Comparison of ENCODE assay signal across 8 cellular contexts in the genomic region with DNA sequence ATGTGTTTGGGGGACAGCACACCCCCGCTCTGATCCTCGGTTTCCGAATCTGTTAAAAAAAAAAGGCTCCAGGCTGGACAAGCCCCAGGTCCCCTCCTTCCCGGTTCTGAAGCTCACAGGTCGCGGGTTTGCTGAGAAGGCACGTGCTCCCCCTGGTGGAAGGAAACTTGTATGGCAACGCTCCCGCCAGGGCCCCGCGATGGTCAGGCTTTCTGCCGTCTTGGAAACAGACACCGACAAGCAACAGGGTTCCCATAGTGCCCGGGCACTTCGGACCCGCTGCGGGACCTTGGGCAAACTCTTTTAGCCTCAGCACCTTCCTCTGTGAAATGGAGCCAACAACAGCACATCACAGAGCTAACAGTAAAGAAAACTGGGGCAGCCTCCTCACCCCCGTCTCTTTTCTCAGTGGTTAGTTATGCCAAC.
DNase-seq lines count a peak whose midpoint lies in the region; ATAC-seq and TF ChIP-seq lines count a peak whose summit lies in the region.

No MANE protein-coding gene starts in this region.

- no peak overlapping the region for H3K27ac ChIP-seq in cardiac muscle cell
- no peak overlapping the region for H3K27ac ChIP-seq in prostate gland
- no peak overlapping the region for H3K27ac ChIP-seq in vagina

- no peak overlapping the region for H3K27ac Mint-ChIP-seq in activated naive CD4-positive, alpha-beta T cell treated with anti-CD3 and anti-CD28 coated beads, Interleukin-2, amount 50 U/mL, for 72 hours

- H3K36me3 ChIP-seq in cardiac muscle cell (no peaks in the 10 kb centered on the region), prostate gland (no peaks in the 10 kb centered on the region), vagina (no peaks in the 10 kb centered on the region)

- TF ChIP-seq CTCF in cardiac muscle cell (IDR thresholded peaks at IDR 0.05; ENCODE audit: low read depth, low read length) = peak; percentile 88
- peak; percentile 71 to 85 (median 78) for TF ChIP-seq CTCF in prostate gland (IDR thresholded peaks at IDR 0.05)
- TF ChIP-seq CTCF in vagina (IDR thresholded peaks at IDR 0.05) = peak; percentile 68 to 90 (median 68)

- no peaks in the 10 kb centered on the region for H3K9me3 Mint-ChIP-seq in activated naive CD4-positive, alpha-beta T cell treated with anti-CD3 and anti-CD28 coated beads, Interleukin-2, amount 50 U/mL, for 72 hours

- WGBS in prostate gland = 4% methylated on average over 18 of the region's 18 CpGs

- H3K4me1 ChIP-seq in cardiac muscle cell (ENCODE audit: low read depth) (no peaks in the 10 kb centered on the region), prostate gland (replicated peaks) (no peaks in the 10 kb centered on the region), vagina (no peaks in the 10 kb centered on the region)

- H3K4me3 ChIP-seq in cardiac muscle cell (no peak overlapping the region), prostate gland (no peak overlapping the region), vagina (no peak overlapping the region)

- H3K27me3 ChIP-seq in cardiac muscle cell (peaks cover 79% of the 10 kb centered on the region), prostate gland (replicated peaks; ENCODE audit: insufficient read depth) (peaks cover 7% of the 10 kb centered on the region), vagina (no peaks in the 10 kb centered on the region)

- TF ChIP-seq POLR2A in prostate gland (IDR thresholded peaks at IDR 0.05) (no peak), vagina (IDR thresholded peaks at IDR 0.05) (no peak)

- no peaks in the 10 kb centered on the region for H3K36me3 Mint-ChIP-seq in activated naive CD4-positive, alpha-beta T cell treated with anti-CD3 and anti-CD28 coated beads, Interleukin-2, amount 50 U/mL, for 72 hours

- DNase-seq in ELR (ENCODE audit: low read depth) (peak; percentile 76), NCI-H1092 (lab: John Stamatoyannopoulos, UW) (peak; percentile 47), SKM-1 treated with dmso at 0.1 percent for 144 hours (lab: John Stamatoyannopoulos, UW; ENCODE audit: unreplicated experiment) (peak; percentile 44), cardiac muscle cell (ENCODE audit: low read depth in 1 of 2, low spot score in 1 of 2) (peak; percentile 78 to 93), prostate gland (ENCODE audit: low spot score) (peak; percentile 66), vagina (ENCODE audit: extremely low spot score in 2 of 2) (no peak)
- peak; percentile 62 to 78 for DNase-seq in activated naive CD4-positive, alpha-beta T cell treated with anti-CD3 and anti-CD28 coated beads, Interleukin-2, amount 50 U/mL, for 72 hours (ENCODE audit: low spot score in 2 of 2)

- H3K9me3 ChIP-seq in cardiac muscle cell (ENCODE audit: low read depth) (no peaks in the 10 kb centered on the region), prostate gland (no peaks in the 10 kb centered on the region), vagina (no peaks in the 10 kb centered on the region)

- peak; percentile 46 to 53 for ATAC-seq in activated naive CD4-positive, alpha-beta T cell treated with anti-CD3 and anti-CD28 coated beads, Interleukin-2, amount 50 U/mL, for 72 hours
- no peak for ATAC-seq in HG03469 (IDR thresholded peaks at IDR 0.05; ENCODE audit: unreplicated experiment)

- intact Hi-C loops in prostate gland (cut with DNase I) (loop anchor here (2.0 to 5.0 kb wide), 2 partner anchors 305 to 345 kb away; no protein-coding TSS in a partner anchor), vagina (cut with DNase I) (loop anchor here (2.0 kb wide), 1 partner anchor 305 kb away; no protein-coding TSS in a partner anchor)

Comparison
In these comparisons a context has a peak if more than half of its experiments do, and no peak if none do; other contexts are left out.
1. DNase-seq: peak in ELR (single experiment), NCI-H1092 (single experiment), SKM-1 treated with dmso at 0.1 percent for 144 hours (single experiment), activated naive CD4-positive, alpha-beta T cell treated with anti-CD3 and anti-CD28 coated beads, Interleukin-2, amount 50 U/mL, for 72 hours (2 of 2), cardiac muscle cell (2 of 2) and prostate gland (single experiment); none in vagina (0 of 2).
2. Peak in every context shown above with its lines, with median percentiles within 50 percentile points of each other: CTCF ChIP-seq.